ENCODE assay signal across 8 cellular contexts in the genomic region with DNA sequence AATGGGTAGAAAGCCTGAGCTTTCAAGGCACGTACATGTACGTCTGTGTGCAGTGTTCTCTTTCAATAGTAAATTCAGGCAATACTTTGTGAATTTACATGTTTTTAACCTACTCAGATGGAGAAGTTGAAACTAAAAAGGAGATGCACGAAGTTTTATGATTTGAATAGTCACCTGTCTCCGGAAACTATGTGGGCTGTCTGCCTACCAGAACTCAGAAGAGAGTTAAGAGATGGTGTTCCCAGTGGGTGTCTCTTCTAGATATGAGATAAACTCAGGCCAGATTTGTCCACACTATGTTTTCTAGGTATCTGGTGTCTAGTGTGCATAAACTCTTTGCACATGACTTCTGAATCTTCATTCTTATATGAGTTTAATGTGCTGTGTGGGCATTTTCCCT.
DNase-seq lines count a peak whose midpoint lies in the region; ATAC-seq and TF ChIP-seq lines count a peak whose summit lies in the region.

No MANE protein-coding gene starts in this region.

- no peaks in the 10 kb centered on the region for H3K36me3 ChIP-seq in SU-DHL-6 (ENCODE audit: low read length)

- no peaks in the 10 kb centered on the region for H3F3A ChIP-seq in SU-DHL-6 (ENCODE audit: insufficient read depth)

- no peaks in the 10 kb centered on the region for H3K27me3 Mint-ChIP-seq in stimulated activated memory B cell treated with anti-CD40 and anti-IgM and Interleukin-4, amounts not matched to agents 10 μg/mL and 1 μg/mL and 100 μg/mL, for 72 hours

- H3K79me2 ChIP-seq in SU-DHL-6 (ENCODE audit: insufficient read depth, low read length): no peaks in the 10 kb centered on the region

- peak; percentile 90 for ATAC-seq in HG02852 (IDR thresholded peaks at IDR 0.05; ENCODE audit: unreplicated experiment)
- ATAC-seq in stimulated activated memory B cell treated with anti-CD40 and anti-IgM and Interleukin-4, amounts not matched to agents 10 μg/mL and 1 μg/mL and 100 μg/mL, for 72 hours: peak; percentile 89

- H2AFZ ChIP-seq in SU-DHL-6 (ENCODE audit: low read depth, low read length, severe bottlenecking): no peak overlapping the region

- H3K9me2 ChIP-seq in SU-DHL-6 (replicated peaks; ENCODE audit: insufficient read depth, low read length): no peaks in the 10 kb centered on the region

- H4K20me1 ChIP-seq in SU-DHL-6 (ENCODE audit: low read depth, low read length): no peaks in the 10 kb centered on the region

- peaks cover 74% of the 10 kb centered on the region for H3K4me1 Mint-ChIP-seq in stimulated activated memory B cell treated with anti-CD40 and anti-IgM and Interleukin-4, amounts not matched to agents 10 μg/mL and 1 μg/mL and 100 μg/mL, for 72 hours

- H3K4me3 ChIP-seq in SU-DHL-6 (ENCODE audit: insufficient read depth, low read length, poor library complexity, severe bottlenecking): no peak overlapping the region

- H3K27ac Mint-ChIP-seq in stimulated activated memory B cell treated with anti-CD40 and anti-IgM and Interleukin-4, amounts not matched to agents 10 μg/mL and 1 μg/mL and 100 μg/mL, for 72 hours: peak overlapping the region; percentile 93

- no peaks in the 10 kb centered on the region for H3K9me3 ChIP-seq in SU-DHL-6 (ENCODE audit: insufficient read depth, low read length)

- peak overlapping the region; percentile 73 for H3K4me3 Mint-ChIP-seq in stimulated activated memory B cell treated with anti-CD40 and anti-IgM and Interleukin-4, amounts not matched to agents 10 μg/mL and 1 μg/mL and 100 μg/mL, for 72 hours

- no peak overlapping the region for H3K9ac ChIP-seq in SU-DHL-6 (ENCODE audit: low read length)

- H3K27me3 ChIP-seq in SU-DHL-6 (ENCODE audit: low read length): no peaks in the 10 kb centered on the region

- H3K9me3 Mint-ChIP-seq in stimulated activated memory B cell treated with anti-CD40 and anti-IgM and Interleukin-4, amounts not matched to agents 10 μg/mL and 1 μg/mL and 100 μg/mL, for 72 hours: no peaks in the 10 kb centered on the region

- peak; percentile 25 for DNase-seq in activated T-cell treated with anti-CD3 and anti-CD28 coated beads for 4 hours
- no peak for DNase-seq in activated T-cell treated with anti-CD3 and anti-CD28 coated beads, Interleukin-2, amount 50 U/mL, for 48 hours
- no peak for DNase-seq in COR-L47 (lab: John Stamatoyannopoulos, UW)
- DNase-seq in NCI-H345 treated with DMSO at 0.1 percent for 48 hours (lab: John Stamatoyannopoulos, UW; ENCODE audit: unreplicated experiment): no peak
- no peak for DNase-seq in activated gamma-delta T cell (lab: John Stamatoyannopoulos, UW)

- H3K27ac ChIP-seq in SU-DHL-6 (ENCODE audit: low read depth, low read length): no peak overlapping the region

- TF ChIP-seq CTCF in SU-DHL-6 (IDR thresholded peaks at IDR 0.05; ENCODE audit: insufficient read depth, low read length, poor library complexity, severe bottlenecking): no peak

- no peaks in the 10 kb centered on the region for H3K36me3 Mint-ChIP-seq in stimulated activated memory B cell treated with anti-CD40 and anti-IgM and Interleukin-4, amounts not matched to agents 10 μg/mL and 1 μg/mL and 100 μg/mL, for 72 hours

- peak overlapping the region; percentile 11 for H3K4me2 ChIP-seq in SU-DHL-6 (ENCODE audit: low read depth, low read length, poor library complexity, severe bottlenecking)
